8 cellular contexts compared by ENCODE assay signal in genomic region chr17:67422296-67422695, GRCh38. TPM values are rescaled to one million over a fixed set of nuclear protein-coding genes. Genes with fewer than 3 reads are reported as not detected.
DNase-seq lines count a peak whose midpoint lies in the region; FAIRE-seq and TF ChIP-seq lines count a peak whose summit lies in the region.
"Not testable (repeated sequence)": the region's sequence is repeated elsewhere in the genome, so short reads cannot be mapped to it uniquely, and the experiment has no call there.

No MANE protein-coding gene starts in this region.

- TF ChIP-seq CTCF in Calu3 (IDR thresholded peaks at IDR 0.05; ENCODE audit: unreplicated experiment); endodermal cell (conservative IDR thresholded peaks at IDR 0.05); kidney (IDR thresholded peaks at IDR 0.05; ENCODE audit: borderline replicate concordance, extremely low read depth, insufficient read depth); prostate gland (IDR thresholded peaks at IDR 0.05); stomach (IDR thresholded peaks at IDR 0.05): not testable (repeated sequence)

- not testable (repeated sequence) for H3K9me3 ChIP-seq in SJSA1 (replicated peaks); endodermal cell (ENCODE audit: control insufficient read depth, low read length); kidney (ENCODE audit: control insufficient read depth in 1 of 2, low read length in 2 of 2); prostate gland; stomach

- TSS peak; percentile 83 for BruUV-seq in Calu3 (replicated peaks; lab: Mats Ljungman, UMichigan)

- 81 to 98% methylated on average over 3 of the region's 4 CpGs for WGBS in endodermal cell (ENCODE audit: insufficient coverage in 1 of 2, insufficient read length in 1 of 2), 2 experiments
- WGBS in prostate gland = 95% methylated on average over 4 of the region's 4 CpGs
- WGBS in stomach, 5 donors = 89 to 95% (median 92%) methylated on average over 4 of the region's 4 CpGs

- not testable (repeated sequence) for TF ChIP-seq EP300 in stomach (IDR thresholded peaks at IDR 0.05)

- CTCF ChIA-PET in Calu3 (lab: Charles Lee) = interaction anchor here (1.2 to 2.0 kb wide), 6 partner anchors 9 to 215 kb away, joined by 3 to 6 read pairs (median 4); no protein-coding TSS in a partner anchor
- CTCF ChIA-PET in activated CD4-positive, alpha-beta memory T cell treated with anti-CD3 and anti-CD28 coated beads, Interleukin-2, amount 10 ng/mL, durations not matched to agents 7 days and 5 days (lab: Charles Lee) = interaction anchor here (0.9 to 2.6 kb wide), 9 partner anchors 10 to 53 kb away, joined by 3 to 13 read pairs (median 4); no protein-coding TSS in a partner anchor

- peak; percentile 19 for DNase-seq in Calu3
- DNase-seq in SJSA1 (ENCODE audit: low read depth in 1 of 2, low spot score in 2 of 2); activated CD4-positive, alpha-beta memory T cell treated with anti-CD3 and anti-CD28 coated beads, Interleukin-2, amount 10 ng/mL, durations not matched to agents 7 days and 5 days; endodermal cell; kidney; prostate gland (ENCODE audit: low spot score); stomach: not testable (repeated sequence)
- peak; percentile 48 for DNase-seq in activated naive CD4-positive, alpha-beta T cell treated with anti-CD3 and anti-CD28 coated beads, Interleukin-2, amount 50 U/mL, for 16 hours

- not testable (repeated sequence) for H3K9ac ChIP-seq in endodermal cell (ENCODE audit: extremely low read depth, low read length, poor library complexity, severe bottlenecking); kidney (ENCODE audit: low read length in 2 of 2)

- not testable (repeated sequence) for H3K36me3 Mint-ChIP-seq in Calu3 (ENCODE audit: insufficient read depth, unreplicated experiment); activated CD4-positive, alpha-beta memory T cell treated with anti-CD3 and anti-CD28 coated beads, Interleukin-2, amount 10 ng/mL, durations not matched to agents 7 days and 5 days (ENCODE audit: low read depth); endodermal cell (ENCODE audit: low read depth)

- H3K9me3 Mint-ChIP-seq in Calu3 (ENCODE audit: low read depth, unreplicated experiment); activated CD4-positive, alpha-beta memory T cell treated with anti-CD3 and anti-CD28 coated beads, Interleukin-2, amount 10 ng/mL, durations not matched to agents 7 days and 5 days; endodermal cell: not testable (repeated sequence)

- H3K4me3 ChIP-seq in SJSA1; endodermal cell (ENCODE audit: low read length); kidney (ENCODE audit: low read length in 2 of 2); prostate gland; stomach: not testable (repeated sequence)

- peak overlapping the region; percentile 26 for H3K27ac Mint-ChIP-seq in Calu3 (ENCODE audit: unreplicated experiment)
- H3K27ac Mint-ChIP-seq in activated CD4-positive, alpha-beta memory T cell treated with anti-CD3 and anti-CD28 coated beads, Interleukin-2, amount 10 ng/mL, durations not matched to agents 7 days and 5 days = peak overlapping the region; percentile 83
- peak overlapping the region; percentile 41 for H3K27ac Mint-ChIP-seq in endodermal cell

- H3K4me1 ChIP-seq in SJSA1 (replicated peaks) (peaks cover 17% of the 10 kb centered on the region), stomach (peaks cover 7 to 25% (median 20%) of the 10 kb centered on the region in 4 donors)
- H3K4me1 ChIP-seq in endodermal cell (ENCODE audit: control insufficient read depth, insufficient read depth, low read length); kidney (ENCODE audit: control insufficient read depth in 1 of 2, insufficient read depth in 1 of 2, low read depth in 1 of 2, low read length in 2 of 2); prostate gland (replicated peaks): not testable (repeated sequence)

- TF ChIP-seq POLR2A in prostate gland (IDR thresholded peaks at IDR 0.05); stomach (IDR thresholded peaks at IDR 0.05): not testable (repeated sequence)

- peaks cover 64% of the 10 kb centered on the region for H3K4me1 Mint-ChIP-seq in Calu3 (ENCODE audit: low read depth, unreplicated experiment)
- H3K4me1 Mint-ChIP-seq in activated CD4-positive, alpha-beta memory T cell treated with anti-CD3 and anti-CD28 coated beads, Interleukin-2, amount 10 ng/mL, durations not matched to agents 7 days and 5 days = peaks cover 51% of the 10 kb centered on the region
- not testable (repeated sequence) for H3K4me1 Mint-ChIP-seq in endodermal cell

- POLR2A ChIA-PET in activated CD4-positive, alpha-beta memory T cell treated with anti-CD3 and anti-CD28 coated beads, Interleukin-2, amount 10 ng/mL, durations not matched to agents 7 days and 5 days (lab: Charles Lee) = interaction anchor here (0.6 to 7.0 kb wide), 9 partner anchors 10 to 345 kb away, joined by 3 to 55 read pairs (median 10); partner anchors contain the start of gene PITPNC1

- H3K27ac ChIP-seq in SJSA1 = peak overlapping the region; percentile 57
- not testable (repeated sequence) for H3K27ac ChIP-seq in endodermal cell (ENCODE audit: low read depth, low read length)
- peak overlapping the region; percentile 49 to 78 for H3K27ac ChIP-seq in kidney (ENCODE audit: low read depth in 2 of 2, low read length in 2 of 2)
- peak overlapping the region; percentile 42 to 49 for H3K27ac ChIP-seq in prostate gland
- H3K27ac ChIP-seq in stomach = peak overlapping the region; percentile 62 to 87 (median 75)

- not testable (repeated sequence) for H3K27me3 Mint-ChIP-seq in Calu3 (ENCODE audit: unreplicated experiment); activated CD4-positive, alpha-beta memory T cell treated with anti-CD3 and anti-CD28 coated beads, Interleukin-2, amount 10 ng/mL, durations not matched to agents 7 days and 5 days; endodermal cell (ENCODE audit: insufficient read depth)

- not testable (repeated sequence) for H3K27me3 ChIP-seq in SJSA1 (replicated peaks); endodermal cell (ENCODE audit: control insufficient read depth, insufficient read depth, low read length, poor library complexity, severe bottlenecking); prostate gland (replicated peaks; ENCODE audit: insufficient read depth); stomach

- not testable (repeated sequence) for H3K36me3 ChIP-seq in SJSA1; endodermal cell (ENCODE audit: control insufficient read depth, insufficient read depth, low read length); kidney (ENCODE audit: control insufficient read depth in 1 of 2, insufficient read depth in 2 of 2, low read length in 2 of 2); prostate gland; stomach

- FAIRE-seq in kidney (lab: Jason Lieb, UNC) = not testable (repeated sequence)

- H3K4me3 Mint-ChIP-seq in Calu3 (ENCODE audit: low read depth, unreplicated experiment) = peak overlapping the region; percentile 10
- not testable (repeated sequence) for H3K4me3 Mint-ChIP-seq in activated CD4-positive, alpha-beta memory T cell treated with anti-CD3 and anti-CD28 coated beads, Interleukin-2, amount 10 ng/mL, durations not matched to agents 7 days and 5 days; endodermal cell

- intact Hi-C loops in Calu3 (cut with micrococcal nuclease; ENCODE audit: unreplicated experiment) = loop anchor here (1.0 kb wide), 1 partner anchor 32 kb away; no protein-coding TSS in a partner anchor
- intact Hi-C loops in kidney (cut with DNase I); prostate gland (cut with DNase I); stomach (cut with DNase I; ENCODE audit: low total_unique reads): not testable (repeated sequence)

RNA-seq across cellular contexts. Expression of gene PITPNC1, which starts 45.2 kb away (rescaled TPM):
- total RNA-seq in Calu3 (2022) (6.9 and 11.4 TPM in 2 replicates), endodermal cell (10 to 100 TPM; 28.9 to 36.4 TPM), kidney (41.3 TPM), prostate gland (10 to 100 TPM; 10.1 to 12.9 TPM), stomach (10 to 100 TPM in 4 of 5 donors, 1 to 10 TPM in 1; 2.3 to 25.3 (median 17.4) TPM)
- 5.8 and 9.1 TPM in 2 replicates for total RNA-seq in SJSA1 (2014; rRNA removed; shearing (Covaris generic))
- total RNA-seq in activated CD4-positive, alpha-beta memory T cell treated with anti-CD3 and anti-CD28 coated beads, Interleukin-2, amount 10 ng/mL, durations not matched to agents 7 days and 5 days = 10 to 100 TPM; 29.1 to 31.1 TPM
- polyA plus RNA-seq in endodermal cell (2013, experiment 1 of 2) = 16.3 TPM
- 15.6 TPM for polyA plus RNA-seq in endodermal cell (2013, experiment 2 of 2)
- polyA plus RNA-seq in kidney (ENCODE audit: insufficient read depth, low read depth, low replicate concordance) (14.2 TPM), stomach (10 to 100 TPM in 2 of 3 donors, 1 to 10 TPM in 1; 9.3 to 13.6 (median 13.0) TPM)

RNA-seq across cellular contexts. Expression of gene PSMD12, which starts 55.9 kb away (rescaled TPM):
- total RNA-seq in Calu3 (2022) (77.4 and 79.2 TPM in 2 replicates), endodermal cell (10 to 100 TPM; 70.9 to 71.7 TPM), kidney (46.0 TPM), prostate gland (10 to 100 TPM; 19.8 to 24.0 TPM), stomach (10 to 100 TPM in 4 of 5 donors, 1 to 10 TPM in 1; 4.9 to 44.6 (median 17.9) TPM)
- total RNA-seq in SJSA1 (2014; rRNA removed; shearing (Covaris generic)) = 52.5 and 59.4 TPM in 2 replicates
- total RNA-seq in activated CD4-positive, alpha-beta memory T cell treated with anti-CD3 and anti-CD28 coated beads, Interleukin-2, amount 10 ng/mL, durations not matched to agents 7 days and 5 days = 10 to 100 TPM; 49.3 to 50.0 TPM
- 47.2 TPM for polyA plus RNA-seq in endodermal cell (2013, experiment 1 of 2)
- 44.4 TPM for polyA plus RNA-seq in endodermal cell (2013, experiment 2 of 2)
- polyA plus RNA-seq in kidney (ENCODE audit: insufficient read depth, low read depth, low replicate concordance) (26.0 TPM), stomach (10 to 100 TPM; 14.6 to 19.4 (median 16.9) TPM)

Comparison
In these comparisons a context has a peak if more than half of its experiments do, and no peak if none do; other contexts are left out.
1. H3K27ac Mint-ChIP-seq: peak in every context shown above with its lines; median percentile 83 in activated CD4-positive, alpha-beta memory T cell treated with anti-CD3 and anti-CD28 coated beads, Interleukin-2, amount 10 ng/mL, durations not matched to agents 7 days and 5 days; 41 in endodermal cell; 26 in Calu3.